In genomic region chr17:21140911-21141310, GRCh38 we compare ENCODE assay signal across 19 cellular contexts. TPM values are rescaled to one million over a fixed set of nuclear protein-coding genes. Genes with fewer than 3 reads are reported as not detected.
A peak's percentile ranks its signal among the peaks of the same experiment; 100 is the strongest.
DNase-seq lines count a peak whose midpoint lies in the region; ATAC-seq and TF ChIP-seq lines count a peak whose summit lies in the region.
"Had no signal": no experiment of that assay in that cellular context is flagged by ENCODE, and none has a peak within 500 bp of the region (broad histone marks: within the 10 kb centered on the region; RNA-seq: fewer than 3 reads in every experiment).

No MANE protein-coding gene starts in this region.

- H3K4me1 Mint-ChIP-seq in central memory CD8-positive, alpha-beta T cell, result no peaks in the 10 kb centered on the region
- no peaks in the 10 kb centered on the region for H3K4me1 Mint-ChIP-seq in T-helper 2 cell treated with Interferon-gamma antibody and Interleukin-4, amounts not matched to agents 5 μg/mL and 100 μg/mL, for 36 hours (ENCODE audit: low read depth)

- peak overlapping the region; percentile 32 for H3K27ac Mint-ChIP-seq in central memory CD8-positive, alpha-beta T cell (ENCODE audit: low read depth)
- no peak overlapping the region for H3K27ac Mint-ChIP-seq in T-helper 2 cell treated with Interferon-gamma antibody and Interleukin-4, amounts not matched to agents 5 μg/mL and 100 μg/mL, for 36 hours
- H3K27ac Mint-ChIP-seq: activated T-helper 1 cell treated with anti-CD3 and anti-CD28 coated beads, Interleukin-12 subunit alpha, Interleukin-12 subunit beta, Interleukin-2, Interleukin-4 antibody, amounts not matched to agents 30 ng/mL and 10 ng/mL and 1 ng/mL, durations not matched to agents 14 hours and 24 hours and 36 hours had no signal

- peak; percentile 77 for DNase-seq in GM12865 (ENCODE audit: low read depth)
- no peak for DNase-seq in central memory CD8-positive, alpha-beta T cell (ENCODE audit: low spot score in 2 of 2)
- no peak for DNase-seq in T-helper 2 cell treated with Interferon-gamma antibody and Interleukin-4, amounts not matched to agents 5 μg/mL and 100 μg/mL, for 36 hours (ENCODE audit: low spot score)
- DNase-seq in substantia nigra (lab: John Stamatoyannopoulos, UW), result no peak
- no peak for DNase-seq in NCI-H2171 (lab: John Stamatoyannopoulos, UW)
- no peak for DNase-seq in stomach
- DNase-seq: colonic mucosa; left colon; NCI-H187 treated with DMSO at 0.1 percent for 48 hours; NCI-H774; Right ventricle myocardium superior; stimulated activated CD4-positive, alpha-beta T cell treated with anti-CD3 and anti-CD28 coated beads, Interleukin-12 subunit alpha, Interleukin-12 subunit beta, amount 100 ng/mL, for 4 hours; T-helper 9 cell had no signal

- no peak for TF ChIP-seq EP300 in stomach (IDR thresholded peaks at IDR 0.05)

- TF ChIP-seq CTCF in GM12865 (IDR thresholded peaks at IDR 0.05; ENCODE audit: insufficient read depth, low read depth, low read length, missing control alignments) (no peak), stomach (IDR thresholded peaks at IDR 0.05) (no peak)

- WGBS in stomach, 5 donors, result 84 to 89% (median 85%) methylated on average over 6 of the region's 6 CpGs

- no peaks in the 10 kb centered on the region for H3K9me3 Mint-ChIP-seq in central memory CD8-positive, alpha-beta T cell
- H3K9me3 Mint-ChIP-seq in T-helper 2 cell treated with Interferon-gamma antibody and Interleukin-4, amounts not matched to agents 5 μg/mL and 100 μg/mL, for 36 hours, result peaks cover under 1% of the 10 kb centered on the region
- H3K9me3 Mint-ChIP-seq: activated T-helper 1 cell treated with anti-CD3 and anti-CD28 coated beads, Interleukin-12 subunit alpha, Interleukin-12 subunit beta, Interleukin-2, Interleukin-4 antibody, amounts not matched to agents 30 ng/mL and 10 ng/mL and 1 ng/mL, durations not matched to agents 14 hours and 24 hours and 36 hours had no signal

- no peaks in the 10 kb centered on the region for H3K27me3 Mint-ChIP-seq in central memory CD8-positive, alpha-beta T cell
- H3K27me3 Mint-ChIP-seq in T-helper 2 cell treated with Interferon-gamma antibody and Interleukin-4, amounts not matched to agents 5 μg/mL and 100 μg/mL, for 36 hours (ENCODE audit: low read depth), result no peaks in the 10 kb centered on the region
- H3K27me3 Mint-ChIP-seq: progenitor cell of endocrine pancreas had no signal

- peaks cover 0 to 6% (median 0%) of the 10 kb centered on the region in 4 donors for H3K9me3 ChIP-seq in stomach
- H3K9me3 ChIP-seq: colonic mucosa had no signal

- peak overlapping the region; percentile 51 for H3K4me3 ChIP-seq in GM12865 (ENCODE audit: low read depth, low read length)
- no peak overlapping the region for H3K4me3 ChIP-seq in stomach
- H3K4me3 ChIP-seq: colonic mucosa, K562 had no signal

- no peaks in the 10 kb centered on the region for H3K27me3 ChIP-seq in stomach
- H3K27me3 ChIP-seq: colonic mucosa had no signal

- TF ChIP-seq POLR2A in stomach (IDR thresholded peaks at IDR 0.05), result no peak

- peaks cover 0 to 4% (median 0%) of the 10 kb centered on the region in 4 donors for H3K36me3 ChIP-seq in stomach
- H3K36me3 ChIP-seq: colonic mucosa had no signal

- no peak overlapping the region for H3K4me3 Mint-ChIP-seq in central memory CD8-positive, alpha-beta T cell
- H3K4me3 Mint-ChIP-seq in T-helper 2 cell treated with Interferon-gamma antibody and Interleukin-4, amounts not matched to agents 5 μg/mL and 100 μg/mL, for 36 hours, result no peak overlapping the region
- H3K4me3 Mint-ChIP-seq: activated T-helper 1 cell treated with anti-CD3 and anti-CD28 coated beads, Interleukin-12 subunit alpha, Interleukin-12 subunit beta, Interleukin-2, Interleukin-4 antibody, amounts not matched to agents 30 ng/mL and 10 ng/mL and 1 ng/mL, durations not matched to agents 14 hours and 24 hours and 36 hours had no signal

- peak; percentile 72 for ATAC-seq in GM19438 (IDR thresholded peaks at IDR 0.05; ENCODE audit: low read depth, unreplicated experiment)
- ATAC-seq in HG03354 (IDR thresholded peaks at IDR 0.05; ENCODE audit: poor library complexity, severe bottlenecking, unreplicated experiment), result peak; percentile 62
- ATAC-seq in central memory CD8-positive, alpha-beta T cell (replicated peaks; ENCODE audit: extremely low read depth, poor library complexity, severe bottlenecking), result no peak
- ATAC-seq: esophagus mucosa, K562 had no signal

- no peak overlapping the region for H3K27ac ChIP-seq in substantia nigra (ENCODE audit: low read depth, low read length, poor library complexity, severe bottlenecking)
- H3K27ac ChIP-seq in stomach, result no peak overlapping the region
- H3K27ac ChIP-seq: colonic mucosa had no signal

- intact Hi-C loops in stomach (cut with DNase I; ENCODE audit: low total_unique reads), result no loop called here

- no peaks in the 10 kb centered on the region for H3K4me1 ChIP-seq in stomach
- H3K4me1 ChIP-seq: colonic mucosa had no signal

- H3K36me3 Mint-ChIP-seq in central memory CD8-positive, alpha-beta T cell (ENCODE audit: insufficient read depth), result peaks cover 4% of the 10 kb centered on the region
- H3K36me3 Mint-ChIP-seq in T-helper 2 cell treated with Interferon-gamma antibody and Interleukin-4, amounts not matched to agents 5 μg/mL and 100 μg/mL, for 36 hours (ENCODE audit: low read depth), result peaks cover 18% of the 10 kb centered on the region

RNA-seq across cellular contexts. Expression of gene DHRS7B, which starts 14.1 kb away (rescaled TPM):
- total RNA-seq in stomach, result 10 to 100 TPM in 3 of 5 donors, 1 to 10 TPM in 1, not detected in 1; 5.8 to 32.9 (median 19.5) TPM
- 10 to 100 TPM; 12.8 to 27.8 (median 20.3) TPM for polyA plus RNA-seq in stomach
